ENCODE assay signal across 8 cellular contexts in the genomic region with DNA sequence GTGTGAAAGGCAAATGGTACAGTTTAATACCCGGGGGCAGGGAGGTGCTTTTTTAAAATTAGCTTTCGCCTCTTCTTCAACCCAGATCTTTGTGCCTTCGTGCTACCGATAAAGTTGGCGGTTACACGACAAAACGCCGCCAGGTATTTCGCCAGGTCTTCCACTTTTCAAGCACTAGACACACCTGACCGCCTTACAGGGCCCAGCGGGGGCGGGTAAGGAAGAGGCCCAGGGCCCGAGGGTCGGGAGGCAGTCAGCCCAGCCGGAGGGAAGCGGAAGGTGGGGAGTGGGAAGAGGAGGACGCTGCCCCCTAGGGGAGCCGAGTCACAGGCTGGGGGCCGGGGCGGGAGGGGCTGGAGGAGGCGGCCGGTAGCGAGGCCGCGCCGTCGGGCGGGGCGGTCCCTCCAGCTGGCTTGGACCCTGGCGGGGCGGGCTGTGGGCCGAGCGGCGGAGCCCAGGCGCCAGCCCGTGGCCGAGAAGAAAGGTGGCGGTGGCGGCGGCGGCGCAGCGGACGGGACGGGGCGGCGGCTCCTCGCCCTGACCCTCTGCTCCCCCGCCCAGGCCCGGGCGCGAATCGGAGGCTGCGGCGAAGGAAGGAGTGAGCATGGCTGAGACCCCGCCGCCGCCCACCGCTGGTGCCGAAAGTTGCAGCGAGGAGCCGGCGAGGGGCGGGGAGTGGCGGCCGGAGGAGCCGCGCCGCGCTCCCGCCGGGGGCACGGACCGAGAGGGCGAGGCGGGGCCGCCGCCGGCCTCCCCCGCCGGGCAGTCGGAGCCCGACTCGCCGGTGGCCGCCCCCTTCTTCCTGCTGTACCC.
A peak's percentile ranks its signal among the peaks of the same experiment; 100 is the strongest.
DNase-seq lines count a peak whose midpoint lies in the region; ATAC-seq lines count a peak whose summit lies in the region.

No MANE protein-coding gene starts in this region.

- peak overlapping the region; percentile 86 to 88 for H3K4me3 Mint-ChIP-seq in effector memory CD8-positive, alpha-beta T cell
- peak overlapping the region; percentile 97 for H3K4me3 Mint-ChIP-seq in memory B cell

- no peaks in the 10 kb centered on the region for H3K9me3 Mint-ChIP-seq in effector memory CD8-positive, alpha-beta T cell
- H3K9me3 Mint-ChIP-seq in memory B cell = no peaks in the 10 kb centered on the region

- ATAC-seq in HG03432 (IDR thresholded peaks at IDR 0.05; ENCODE audit: unreplicated experiment) = peak; percentile 77
- ATAC-seq in effector memory CD8-positive, alpha-beta T cell (replicated peaks) = peak; percentile 44
- peak; percentile 52 for ATAC-seq in memory B cell (ENCODE audit: low read depth)

- no peaks in the 10 kb centered on the region for H3K27me3 Mint-ChIP-seq in effector memory CD8-positive, alpha-beta T cell
- H3K27me3 Mint-ChIP-seq in memory B cell = no peaks in the 10 kb centered on the region

- peak overlapping the region; percentile 85 to 86 for H3K27ac Mint-ChIP-seq in effector memory CD8-positive, alpha-beta T cell
- peak overlapping the region; percentile 96 for H3K27ac Mint-ChIP-seq in memory B cell

- H3K4me1 Mint-ChIP-seq in effector memory CD8-positive, alpha-beta T cell (ENCODE audit: low read depth in 2 of 2) = peaks cover 14 to 23% of the 10 kb centered on the region in 2 donors
- peaks cover 23% of the 10 kb centered on the region for H3K4me1 Mint-ChIP-seq in memory B cell

- DNase-seq in CD1c-positive myeloid dendritic cell (ENCODE audit: extremely low spot score) = peak; percentile 75
- DNase-seq in GM19240 (ENCODE audit: insufficient read length, low spot score) = peak; percentile 47
- peak; percentile 56 for DNase-seq in NCI-H774 (lab: John Stamatoyannopoulos, UW)
- DNase-seq in activated CD8-positive, alpha-beta memory T cell treated with anti-CD3 and anti-CD28 coated beads for 48 hours (ENCODE audit: low read depth in 2 of 3, low spot score in 2 of 3) = peak in 2 of 3 experiments; percentile 17 to 33
- DNase-seq in effector memory CD8-positive, alpha-beta T cell = peak; percentile 28 to 38 (median 36)
- peak; percentile 41 to 72 for DNase-seq in memory B cell (ENCODE audit: low spot score in 2 of 2)
- DNase-seq in stimulated activated CD8-positive, alpha-beta memory T cell treated with anti-CD3 and anti-CD28 coated beads, Interleukin-4, amount 100 ng/mL, for 48 hours = peak; percentile 69

- peaks cover 8% of the 10 kb centered on the region for H3K36me3 Mint-ChIP-seq in effector memory CD8-positive, alpha-beta T cell (ENCODE audit: insufficient read depth)
- no peaks in the 10 kb centered on the region for H3K36me3 Mint-ChIP-seq in memory B cell

Comparison
In these comparisons a context has a peak if more than half of its experiments do, and no peak if none do; other contexts are left out.
1. Peak in every context shown above with its lines: DNase-seq and ATAC-seq.
2. DNase-seq: peak in every context shown above with its lines; median percentile 75 in CD1c-positive myeloid dendritic cell; 69 in stimulated activated CD8-positive, alpha-beta memory T cell treated with anti-CD3 and anti-CD28 coated beads, Interleukin-4, amount 100 ng/mL, for 48 hours; 56 in memory B cell; 56 in NCI-H774; 47 in GM19240; 36 in effector memory CD8-positive, alpha-beta T cell; 25 in activated CD8-positive, alpha-beta memory T cell treated with anti-CD3 and anti-CD28 coated beads for 48 hours.